1 cellular context compared by ENCODE assay signal in the genomic region with DNA sequence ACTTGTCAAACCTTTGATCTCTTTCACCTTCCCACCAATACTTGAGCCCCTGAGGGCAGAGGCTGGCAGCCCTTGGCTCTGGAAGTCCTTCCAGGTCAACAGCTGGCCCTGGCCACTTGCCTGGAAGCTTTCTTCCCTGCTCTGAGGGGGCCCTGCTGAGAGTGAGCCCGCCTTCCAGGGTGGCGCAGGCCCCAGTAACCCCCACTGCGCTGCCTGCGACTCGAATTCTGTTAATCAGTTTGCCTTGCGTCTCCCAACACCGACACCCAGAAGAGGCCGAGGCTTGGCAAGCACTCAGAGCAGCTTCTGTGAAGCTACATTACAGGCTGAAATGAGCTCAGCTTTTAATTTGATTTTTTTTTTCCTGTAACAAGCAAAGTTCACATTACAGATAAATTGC.
TF ChIP-seq lines count a peak whose summit lies in the region.

No MANE protein-coding gene starts in this region.

TF ChIP-seq in GM23338, 12 proteins besides CTCF, POLR2A, EP300 and RAD21 (continued from another document):
- no peak for TF ChIP-seq REST (IDR thresholded peaks at IDR 0.05; ENCODE audit: unreplicated experiment)
- no peak for TF ChIP-seq ZNF462 (CRISPR knock-in tag; IDR thresholded peaks at IDR 0.05)
